In the genomic region with DNA sequence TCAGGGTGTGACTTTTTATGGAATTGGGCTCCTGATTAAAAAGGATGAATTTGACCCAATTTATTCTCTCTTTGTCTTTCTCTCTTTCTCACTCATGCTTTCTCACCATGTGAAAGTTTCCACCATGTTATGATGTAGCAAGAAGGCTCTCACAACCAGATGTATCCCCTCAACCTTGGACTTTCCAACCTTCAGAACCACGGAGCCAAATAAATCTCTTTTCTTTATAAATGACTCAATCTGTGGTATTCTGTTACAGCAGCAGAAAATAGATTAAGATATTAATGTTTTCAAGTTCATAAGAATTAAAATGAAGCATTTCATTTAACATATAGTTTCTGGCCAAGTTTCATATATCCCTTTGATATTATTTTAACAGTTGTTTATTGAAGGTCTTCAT, we compare ENCODE assay signal across 27 cellular contexts.
"Had no signal": no experiment of that assay in that cellular context is flagged by ENCODE, and none has a peak within 500 bp of the region (broad histone marks: within the 10 kb centered on the region; RNA-seq: fewer than 3 reads in every experiment).

No MANE protein-coding gene starts in this region.

- ATAC-seq: activated naive CD4-positive, alpha-beta T cell treated with anti-CD3 and anti-CD28 coated beads, Interleukin-2, amount 50 U/mL, for 72 hours; activated T-cell treated with anti-CD3 and anti-CD28 coated beads, Interleukin-2, amount 50 U/mL, for 72 hours; body of pancreas had no signal

- H3K4me1 ChIP-seq: body of pancreas, colonic mucosa, esophagus squamous epithelium had no signal

- H3K4me1 Mint-ChIP-seq: activated CD4-positive, alpha-beta memory T cell treated with anti-CD3 and anti-CD28 coated beads, Interleukin-2, amount 10 ng/mL, durations not matched to agents 7 days and 5 days; activated CD4-positive, alpha-beta T cell treated with anti-CD3 and anti-CD28 coated beads, Interleukin-2, amount 10 ng/mL, durations not matched to agents 7 days and 5 days; activated naive CD4-positive, alpha-beta T cell treated with anti-CD3 and anti-CD28 coated beads, Interleukin-2, amount 10 ng/mL, durations not matched to agents 7 days and 5 days; activated naive CD8-positive, alpha-beta T cell treated with anti-CD3 and anti-CD28 coated beads, Interleukin-2, amount 10 ng/mL, durations not matched to agents 7 days and 5 days had no signal

- H3K27ac ChIP-seq: body of pancreas, colonic mucosa, epithelial cell of prostate, esophagus squamous epithelium had no signal

- H3K27me3 Mint-ChIP-seq: activated CD4-positive, alpha-beta memory T cell treated with anti-CD3 and anti-CD28 coated beads, Interleukin-2, amount 10 ng/mL, durations not matched to agents 7 days and 5 days; activated CD4-positive, alpha-beta T cell treated with anti-CD3 and anti-CD28 coated beads, Interleukin-2, amount 10 ng/mL, durations not matched to agents 7 days and 5 days; activated naive CD4-positive, alpha-beta T cell treated with anti-CD3 and anti-CD28 coated beads, Interleukin-2, amount 10 ng/mL, durations not matched to agents 7 days and 5 days; activated naive CD8-positive, alpha-beta T cell treated with anti-CD3 and anti-CD28 coated beads, Interleukin-2, amount 10 ng/mL, durations not matched to agents 7 days and 5 days; activated T-cell treated with anti-CD3 and anti-CD28 coated beads, Interleukin-2, amount 50 U/mL, for 24 hours had no signal

- H3K9me3 Mint-ChIP-seq: activated CD4-positive, alpha-beta memory T cell treated with anti-CD3 and anti-CD28 coated beads, Interleukin-2, amount 10 ng/mL, durations not matched to agents 7 days and 5 days; activated CD4-positive, alpha-beta T cell treated with anti-CD3 and anti-CD28 coated beads, Interleukin-2, amount 10 ng/mL, durations not matched to agents 7 days and 5 days; activated T-cell treated with anti-CD3 and anti-CD28 coated beads, Interleukin-2, amount 50 U/mL, for 24 hours had no signal

- H3K36me3 Mint-ChIP-seq: activated naive CD4-positive, alpha-beta T cell treated with anti-CD3 and anti-CD28 coated beads, Interleukin-2, amount 10 ng/mL, durations not matched to agents 7 days and 5 days; activated naive CD4-positive, alpha-beta T cell treated with anti-CD3 and anti-CD28 coated beads, Interleukin-2, amount 50 U/mL, for 72 hours; activated naive CD8-positive, alpha-beta T cell treated with anti-CD3 and anti-CD28 coated beads, Interleukin-2, amount 10 ng/mL, durations not matched to agents 7 days and 5 days had no signal

- H3K9me3 ChIP-seq: body of pancreas, colonic mucosa, esophagus squamous epithelium had no signal

- FAIRE-seq: endothelial cell of umbilical vein had no signal

- H3K4me3 ChIP-seq: body of pancreas, colonic mucosa, esophagus squamous epithelium had no signal

- DNase-seq: activated CD4-positive, alpha-beta memory T cell treated with anti-CD3 and anti-CD28 coated beads, Interleukin-2, amount 10 ng/mL, durations not matched to agents 7 days and 5 days; activated CD4-positive, alpha-beta T cell treated with anti-CD3 and anti-CD28 coated beads for 1 hour; activated CD4-positive, alpha-beta T cell treated with anti-CD3 and anti-CD28 coated beads for 4 hours; activated CD4-positive, alpha-beta T cell treated with anti-CD3 and anti-CD28 coated beads, Interleukin-2, amount 10 ng/mL, durations not matched to agents 7 days and 5 days; activated CD4-positive, alpha-beta T cell treated with anti-CD3 and anti-CD28 coated beads, Interleukin-2, amount 50 U/mL, for 4 hours; activated CD8-positive, alpha-beta memory T cell treated with anti-CD3 and anti-CD28 coated beads, Interleukin-2, amount 50 U/mL, for 48 hours; activated gamma-delta T cell; activated naive CD4-positive, alpha-beta T cell; activated naive CD4-positive, alpha-beta T cell treated with anti-CD3 and anti-CD28 coated beads, Interleukin-2, amount 10 ng/mL, durations not matched to agents 7 days and 5 days; activated naive CD8-positive, alpha-beta T cell treated with anti-CD3 and anti-CD28 coated beads, Interleukin-2, amount 10 ng/mL, durations not matched to agents 7 days and 5 days; activated T-cell treated with anti-CD3 and anti-CD28 coated beads for 4 hours; activated T-cell treated with anti-CD3 and anti-CD28 coated beads, Interleukin-2, amount 50 U/mL, for 24 hours; activated T-cell treated with anti-CD3 and anti-CD28 coated beads, Interleukin-2, amount 50 U/mL, for 72 hours; amniotic stem cell; anterior cingulate cortex; body of pancreas; central memory CD4-positive, alpha-beta T cell; cerebellar nuclear complex; colonic mucosa; effector CD8-positive, alpha-beta T cell; esophagus squamous epithelium; foreskin melanocyte; head of caudate nucleus; T-helper 2 cell had no signal

- H3K27ac Mint-ChIP-seq: activated CD4-positive, alpha-beta memory T cell treated with anti-CD3 and anti-CD28 coated beads, Interleukin-2, amount 10 ng/mL, durations not matched to agents 7 days and 5 days; activated CD4-positive, alpha-beta T cell treated with anti-CD3 and anti-CD28 coated beads, Interleukin-2, amount 10 ng/mL, durations not matched to agents 7 days and 5 days; activated naive CD4-positive, alpha-beta T cell treated with anti-CD3 and anti-CD28 coated beads, Interleukin-2, amount 10 ng/mL, durations not matched to agents 7 days and 5 days; activated naive CD4-positive, alpha-beta T cell treated with anti-CD3 and anti-CD28 coated beads, Interleukin-2, amount 50 U/mL, for 72 hours; activated naive CD8-positive, alpha-beta T cell treated with anti-CD3 and anti-CD28 coated beads, Interleukin-2, amount 10 ng/mL, durations not matched to agents 7 days and 5 days; activated T-cell treated with anti-CD3 and anti-CD28 coated beads, Interleukin-2, amount 50 U/mL, for 24 hours; activated T-cell treated with anti-CD3 and anti-CD28 coated beads, Interleukin-2, amount 50 U/mL, for 72 hours had no signal

- H3K27me3 ChIP-seq: body of pancreas, colonic mucosa, esophagus squamous epithelium had no signal

- H3K4me3 Mint-ChIP-seq: activated CD4-positive, alpha-beta memory T cell treated with anti-CD3 and anti-CD28 coated beads, Interleukin-2, amount 10 ng/mL, durations not matched to agents 7 days and 5 days; activated CD4-positive, alpha-beta T cell treated with anti-CD3 and anti-CD28 coated beads, Interleukin-2, amount 10 ng/mL, durations not matched to agents 7 days and 5 days; activated naive CD4-positive, alpha-beta T cell treated with anti-CD3 and anti-CD28 coated beads, Interleukin-2, amount 10 ng/mL, durations not matched to agents 7 days and 5 days; activated naive CD8-positive, alpha-beta T cell treated with anti-CD3 and anti-CD28 coated beads, Interleukin-2, amount 10 ng/mL, durations not matched to agents 7 days and 5 days; activated T-cell treated with anti-CD3 and anti-CD28 coated beads, Interleukin-2, amount 50 U/mL, for 24 hours; activated T-cell treated with anti-CD3 and anti-CD28 coated beads, Interleukin-2, amount 50 U/mL, for 72 hours had no signal

- H3K36me3 ChIP-seq: colonic mucosa, esophagus squamous epithelium had no signal
